ENCODE assay signal across 8 cellular contexts in genomic region chr3:141454906-141455602, GRCh38. TPM values are rescaled to one million over a fixed set of nuclear protein-coding genes. Genes with fewer than 3 reads are reported as not detected.
DNase-seq lines count a peak whose midpoint lies in the region; ATAC-seq and TF ChIP-seq lines count a peak whose summit lies in the region.

No MANE protein-coding gene starts in this region.

- peak overlapping the region; percentile 18 for H3K27ac Mint-ChIP-seq in activated T-helper 2 cell treated with anti-CD3 and anti-CD28 coated beads, Interferon-gamma antibody, Interleukin-2, Interleukin-4, amounts not matched to agents 10 μg/mL and 5 μg/mL and 100 μg/mL, durations not matched to agents 14 hours and 24 hours and 36 hours

- no peaks in the 10 kb centered on the region for H3K9me3 Mint-ChIP-seq in activated T-helper 2 cell treated with anti-CD3 and anti-CD28 coated beads, Interferon-gamma antibody, Interleukin-2, Interleukin-4, amounts not matched to agents 10 μg/mL and 5 μg/mL and 100 μg/mL, durations not matched to agents 14 hours and 24 hours and 36 hours

- no peak overlapping the region for H3K4me3 ChIP-seq in HL-60 (replicated peaks; ENCODE audit: insufficient read depth, low read length)

- peak; percentile 50 for ATAC-seq in GM18861 (IDR thresholded peaks at IDR 0.05; ENCODE audit: unreplicated experiment)
- ATAC-seq in Right ventricle myocardium superior (ENCODE audit: poor library complexity) = peak; percentile 65
- ATAC-seq in GM19328 (IDR thresholded peaks at IDR 0.05; ENCODE audit: unreplicated experiment) = no peak

- intact Hi-C loops in activated T-helper 2 cell treated with anti-CD3 and anti-CD28 coated beads, Interferon-gamma antibody, Interleukin-2, Interleukin-4, amounts not matched to agents 10 μg/mL and 5 μg/mL and 100 μg/mL, durations not matched to agents 14 hours and 24 hours and 36 hours (cut with micrococcal nuclease) = loop anchor here (1.0 kb wide), 1 partner anchor 144 kb away; no protein-coding TSS in a partner anchor
- intact Hi-C loops in Right ventricle myocardium superior (cut with DNase I) = loop anchor here (2.0 to 10.0 kb wide), 2 partner anchors 96 to 220 kb away; partner anchors contain the start of gene PXYLP1

- no peak overlapping the region for H3K4me3 Mint-ChIP-seq in activated T-helper 2 cell treated with anti-CD3 and anti-CD28 coated beads, Interferon-gamma antibody, Interleukin-2, Interleukin-4, amounts not matched to agents 10 μg/mL and 5 μg/mL and 100 μg/mL, durations not matched to agents 14 hours and 24 hours and 36 hours (ENCODE audit: low read depth)

- peak; percentile 72 for TF ChIP-seq CTCF in HL-60 (IDR thresholded peaks at IDR 0.05; ENCODE audit: insufficient read depth, low read length)

- peak; percentile 73 for DNase-seq in CD1c-positive myeloid dendritic cell (ENCODE audit: extremely low spot score)
- DNase-seq in HL-60 (ENCODE audit: low read depth in 1 of 2, low spot score in 1 of 2) = peak in 1 of 2 experiments; percentile 53
- peak; percentile 74 for DNase-seq in NCI-H774 (lab: John Stamatoyannopoulos, UW)
- peak; percentile 24 for DNase-seq in activated T-helper 2 cell treated with anti-CD3 and anti-CD28 coated beads, Interferon-gamma antibody, Interleukin-2, Interleukin-4, amounts not matched to agents 10 μg/mL and 5 μg/mL and 100 μg/mL, durations not matched to agents 14 hours and 24 hours and 36 hours (ENCODE audit: low spot score)
- DNase-seq in Right ventricle myocardium superior = no peak
- peak; percentile 47 for DNase-seq in pulmonary artery endothelial cell (ENCODE audit: low read depth, low spot score)

- no peaks in the 10 kb centered on the region for H3K27me3 ChIP-seq in HL-60 (ENCODE audit: insufficient read depth, poor library complexity, severe bottlenecking)

- peaks cover 14% of the 10 kb centered on the region for H3K4me1 Mint-ChIP-seq in activated T-helper 2 cell treated with anti-CD3 and anti-CD28 coated beads, Interferon-gamma antibody, Interleukin-2, Interleukin-4, amounts not matched to agents 10 μg/mL and 5 μg/mL and 100 μg/mL, durations not matched to agents 14 hours and 24 hours and 36 hours (ENCODE audit: low read depth)

- peaks cover 1% of the 10 kb centered on the region for H3K27me3 Mint-ChIP-seq in activated T-helper 2 cell treated with anti-CD3 and anti-CD28 coated beads, Interferon-gamma antibody, Interleukin-2, Interleukin-4, amounts not matched to agents 10 μg/mL and 5 μg/mL and 100 μg/mL, durations not matched to agents 14 hours and 24 hours and 36 hours (ENCODE audit: low read depth)

- H3K27ac ChIP-seq in HL-60 (replicated peaks) = no peak overlapping the region

- no peaks in the 10 kb centered on the region for H3K36me3 Mint-ChIP-seq in activated T-helper 2 cell treated with anti-CD3 and anti-CD28 coated beads, Interferon-gamma antibody, Interleukin-2, Interleukin-4, amounts not matched to agents 10 μg/mL and 5 μg/mL and 100 μg/mL, durations not matched to agents 14 hours and 24 hours and 36 hours (ENCODE audit: low read depth)

RNA-seq across cellular contexts. Expression of gene RASA2, which starts 31.8 kb away (rescaled TPM):
- total RNA-seq in activated T-helper 2 cell treated with anti-CD3 and anti-CD28 coated beads, Interferon-gamma antibody, Interleukin-2, Interleukin-4, amounts not matched to agents 10 μg/mL and 5 μg/mL and 100 μg/mL, durations not matched to agents 14 hours and 24 hours and 36 hours = 30.0 and 34.5 TPM in 2 replicates
- total RNA-seq in Right ventricle myocardium superior (3.5 TPM), pulmonary artery endothelial cell (15.9 and 16.5 TPM in 2 replicates)
